Comparison of ENCODE assay signal across 1 cellular context in genomic region chr2:127408004-127408806, GRCh38.
TF ChIP-seq lines count a peak whose summit lies in the region.

No MANE protein-coding gene starts in this region.

TF ChIP-seq in HEK293, 187 proteins besides CTCF, POLR2A, EP300 and RAD21 (continued from another document and continues in another):
- TF ChIP-seq ZNF148 (tag by site-specific recombination; IDR thresholded peaks at IDR 0.05; ENCODE audit: borderline replicate concordance) = no peak
- no peak for TF ChIP-seq ZNF146 (tag by site-specific recombination; IDR thresholded peaks at IDR 0.05)
- no peak for TF ChIP-seq ZNF19 (tag by site-specific recombination; IDR thresholded peaks at IDR 0.05; ENCODE audit: low read depth)
- no peak for TF ChIP-seq ATF2 (tag by site-specific recombination; IDR thresholded peaks at IDR 0.05; ENCODE audit: low read depth)
- peak; percentile 82 for TF ChIP-seq GLIS2 (tag by site-specific recombination; IDR thresholded peaks at IDR 0.05)
- no peak for TF ChIP-seq KLF9 (tag by site-specific recombination; IDR thresholded peaks at IDR 0.05; ENCODE audit: low read depth)
- TF ChIP-seq ZNF169 (tag by site-specific recombination; IDR thresholded peaks at IDR 0.05) = no peak
- no peak for TF ChIP-seq ZBTB49 (tag by site-specific recombination; IDR thresholded peaks at IDR 0.05; ENCODE audit: low read depth)
- TF ChIP-seq ZNF621 (tag by site-specific recombination; IDR thresholded peaks at IDR 0.05) = no peak
- no peak for TF ChIP-seq ZNF23 (tag by site-specific recombination; IDR thresholded peaks at IDR 0.05; ENCODE audit: borderline replicate concordance)
- TF ChIP-seq ZNF280D (tag by site-specific recombination; IDR thresholded peaks at IDR 0.05) = no peak
- no peak for TF ChIP-seq ZNF16 (tag by site-specific recombination; IDR thresholded peaks at IDR 0.05; ENCODE audit: low read depth)
- TF ChIP-seq ZNF449 (tag by site-specific recombination; IDR thresholded peaks at IDR 0.05) = no peak
- TF ChIP-seq ZNF366 (tag by site-specific recombination; conservative IDR thresholded peaks at IDR 0.05) = no peak; the same call in none of the 2 replicates
- TF ChIP-seq ZNF707 (tag by site-specific recombination; IDR thresholded peaks at IDR 0.05) = no peak
- TF ChIP-seq ZSCAN18 (tag by site-specific recombination; IDR thresholded peaks at IDR 0.05) = no peak
- TF ChIP-seq ZNF747 (tag by site-specific recombination; IDR thresholded peaks at IDR 0.05) = no peak
- peak; percentile 80 for TF ChIP-seq ZFHX2 (tag by site-specific recombination; conservative IDR thresholded peaks at IDR 0.05)
- no peak for TF ChIP-seq ZNF404 (tag by site-specific recombination; IDR thresholded peaks at IDR 0.05)
- TF ChIP-seq ZSCAN30 (tag by site-specific recombination; IDR thresholded peaks at IDR 0.05) = peak; percentile 68; the same call in 1 of the 2 replicates
- no peak for TF ChIP-seq ZNF654 (tag by site-specific recombination; IDR thresholded peaks at IDR 0.05; ENCODE audit: low read depth)
- TF ChIP-seq ZBTB20 (tag by site-specific recombination; IDR thresholded peaks at IDR 0.05) = peak; percentile 33
- TF ChIP-seq SCRT1 (tag by site-specific recombination; IDR thresholded peaks at IDR 0.05; ENCODE audit: borderline replicate concordance) = no peak
- TF ChIP-seq ZNF473 (tag by site-specific recombination; IDR thresholded peaks at IDR 0.05) = no peak
- TF ChIP-seq ZBTB1 (tag by site-specific recombination; IDR thresholded peaks at IDR 0.05) = no peak
- TF ChIP-seq ZNF341 (tag by site-specific recombination; IDR thresholded peaks at IDR 0.05; ENCODE audit: low read depth) = peak; percentile 41; the same call in 1 of the 2 replicates
- no peak for TF ChIP-seq AEBP2 (tag by site-specific recombination; IDR thresholded peaks at IDR 0.05; ENCODE audit: borderline replicate concordance)
- no peak for TF ChIP-seq ZSCAN16 (tag by site-specific recombination; IDR thresholded peaks at IDR 0.05)
- TF ChIP-seq KLF10 (tag by site-specific recombination; IDR thresholded peaks at IDR 0.05) = peak; percentile 91
- TF ChIP-seq ZNF610 (tag by site-specific recombination; IDR thresholded peaks at IDR 0.05; ENCODE audit: borderline replicate concordance) = no peak
- peak; percentile 27; the same call in 1 of the 2 replicates for TF ChIP-seq ZIC2 (tag by site-specific recombination; IDR thresholded peaks at IDR 0.05)
- TF ChIP-seq ZFP41 (tag by site-specific recombination; IDR thresholded peaks at IDR 0.05; ENCODE audit: borderline replicate concordance) = no peak
- TF ChIP-seq IKZF3 (tag by site-specific recombination; IDR thresholded peaks at IDR 0.05) = peak; percentile 68
- no peak for TF ChIP-seq MYNN (tag by site-specific recombination; IDR thresholded peaks at IDR 0.05; ENCODE audit: borderline replicate concordance)
- no peak for TF ChIP-seq ZNF544 (tag by site-specific recombination; IDR thresholded peaks at IDR 0.05)
- TF ChIP-seq ZNF48 (tag by site-specific recombination; IDR thresholded peaks at IDR 0.05) = no peak
- TF ChIP-seq ZNF433 (tag by site-specific recombination; IDR thresholded peaks at IDR 0.05; ENCODE audit: low read depth) = no peak
- no peak for TF ChIP-seq ZNF112 (tag by site-specific recombination; IDR thresholded peaks at IDR 0.05)
- TF ChIP-seq ZNF223 (tag by site-specific recombination; IDR thresholded peaks at IDR 0.05) = no peak
- TF ChIP-seq MZF1 (tag by site-specific recombination; IDR thresholded peaks at IDR 0.05; ENCODE audit: borderline replicate concordance) = no peak
- TF ChIP-seq FEZF1 (tag by site-specific recombination; IDR thresholded peaks at IDR 0.05) = no peak
- 0 out of 2 replicates have a peak, but pooled peaks have one; percentile 29 for TF ChIP-seq ZNF324 (tag by site-specific recombination; IDR thresholded peaks at IDR 0.05)
- TF ChIP-seq ZNF416 (tag by site-specific recombination; IDR thresholded peaks at IDR 0.05) = no peak
- no peak for TF ChIP-seq ZNF202 (tag by site-specific recombination; IDR thresholded peaks at IDR 0.05; ENCODE audit: borderline replicate concordance)
- peak; percentile 62 for TF ChIP-seq ZNF335 (tag by site-specific recombination; conservative IDR thresholded peaks at IDR 0.05)
- TF ChIP-seq TSHZ1 (tag by site-specific recombination; IDR thresholded peaks at IDR 0.05; ENCODE audit: borderline replicate concordance) = no peak
- TF ChIP-seq ZNF580 (tag by site-specific recombination; IDR thresholded peaks at IDR 0.05) = 0 out of 2 replicates have a peak, but pooled peaks have one; percentile 9
- no peak for TF ChIP-seq ZEB2 (tag by site-specific recombination; IDR thresholded peaks at IDR 0.05)
- TF ChIP-seq ZNF140 (tag by site-specific recombination; IDR thresholded peaks at IDR 0.05) = no peak
- no peak for TF ChIP-seq SETDB1 (IDR thresholded peaks at IDR 0.05; ENCODE audit: insufficient read length, low read length)
- no peak for TF ChIP-seq ZNF530 (tag by site-specific recombination; IDR thresholded peaks at IDR 0.05; ENCODE audit: low read depth)
- peak; percentile 43 for TF ChIP-seq SP2 (tag by site-specific recombination; IDR thresholded peaks at IDR 0.05)
